Comparison of ENCODE assay signal across 18 cellular contexts in the genomic region with DNA sequence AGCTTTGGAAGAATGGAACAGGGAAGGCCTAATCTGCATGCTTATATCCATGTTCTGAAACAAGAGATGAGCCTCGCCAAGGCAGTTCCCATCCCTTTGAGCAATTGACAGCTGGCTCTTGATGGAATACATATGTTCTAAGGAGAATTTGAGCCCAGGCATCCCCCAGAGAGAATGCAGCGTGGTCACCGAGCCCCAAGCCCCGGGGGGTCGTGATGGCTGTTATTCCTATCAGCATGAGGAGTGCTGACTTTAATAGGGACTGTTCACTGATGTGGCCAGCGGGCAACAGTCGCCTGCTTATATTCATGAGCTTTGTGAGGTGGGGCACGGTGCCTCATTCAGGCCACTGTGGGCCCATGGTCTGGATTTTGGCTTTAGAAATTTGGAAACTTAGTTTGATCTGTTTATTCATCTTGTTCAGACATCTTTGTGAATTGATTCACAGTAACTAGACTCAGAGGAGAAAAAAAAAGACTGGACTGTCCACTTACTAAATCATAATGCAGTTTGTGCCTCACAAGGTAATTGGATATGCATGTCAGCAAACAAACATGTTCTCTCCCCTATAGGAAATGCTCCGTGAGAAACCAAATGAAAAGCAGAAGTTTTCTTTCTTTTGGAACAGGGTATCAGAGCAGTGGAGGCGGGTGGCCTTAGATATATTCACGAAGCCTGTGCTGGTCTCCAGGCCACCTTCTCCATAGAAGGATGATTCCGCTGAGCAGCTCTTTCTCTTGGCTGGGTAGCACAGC.
DNase-seq lines count a peak whose midpoint lies in the region; ATAC-seq and TF ChIP-seq lines count a peak whose summit lies in the region.
"Had no signal": no experiment of that assay in that cellular context is flagged by ENCODE, and none has a peak within 500 bp of the region (broad histone marks: within the 10 kb centered on the region; RNA-seq: fewer than 3 reads in every experiment).

No MANE protein-coding gene starts in this region.

- H2BK5ac ChIP-seq in mesendoderm (ENCODE audit: low read length): no peak overlapping the region

- intact Hi-C loops in Right ventricle myocardium inferior (cut with DNase I): no loop called here
- intact Hi-C loops in Right ventricle myocardium superior (cut with DNase I): no loop called here

- no peak overlapping the region for H3K4me3 ChIP-seq in mesendoderm (ENCODE audit: low read length)
- H3K4me3 ChIP-seq: GM23248, K562 had no signal

- no peak overlapping the region for H4K5ac ChIP-seq in mesendoderm (ENCODE audit: low read length)

- no CpG with 5 or more reads among the region's 12 CpGs for WGBS in mesendoderm (ENCODE audit: extremely low coverage, insufficient coverage, low lambda C conversion rate)

- no peaks in the 10 kb centered on the region for H3K36me3 ChIP-seq in mesendoderm (ENCODE audit: control insufficient read depth, insufficient read depth, low read length)

- no peak overlapping the region for H2AK5ac ChIP-seq in mesendoderm (ENCODE audit: low read length)

- no peak overlapping the region for H3K4me2 ChIP-seq in mesendoderm (ENCODE audit: low read length)

- no peak for TF ChIP-seq CTCF in omental fat pad (IDR thresholded peaks at IDR 0.05)

- H2BK15ac ChIP-seq in mesendoderm (replicated peaks; ENCODE audit: low read depth): no peak overlapping the region

- no peak overlapping the region for H3K4ac ChIP-seq in mesendoderm (ENCODE audit: low read depth, low read length)

- no peak for ATAC-seq in Right ventricle myocardium inferior
- no peak for ATAC-seq in Right ventricle myocardium superior (ENCODE audit: poor library complexity)
- no peak for ATAC-seq in omental fat pad (ENCODE audit: low FRiP score)
- ATAC-seq: CD8-positive, alpha-beta T cell; K562; Panc1; SK-N-SH treated with all-trans-retinoic acid at 6 μM for 48 hours had no signal

- H4K8ac ChIP-seq in mesendoderm (ENCODE audit: low read depth, low read length): no peak overlapping the region

- H3K27ac ChIP-seq in cingulate gyrus (ENCODE audit: low read depth, low read length) (peak overlapping the region; percentile 5), mesendoderm (ENCODE audit: low read depth, low read length) (no peak overlapping the region)
- H3K27ac ChIP-seq: GM23248 had no signal

- no peak overlapping the region for H3K18ac ChIP-seq in mesendoderm (ENCODE audit: low read length)

- no peak overlapping the region for H2BK120ac ChIP-seq in mesendoderm (ENCODE audit: low read depth, low read length)

- no peaks in the 10 kb centered on the region for H3K27me3 ChIP-seq in mesendoderm (ENCODE audit: insufficient read depth, low read length, poor library complexity)

- H3K4me1 ChIP-seq in mesendoderm (ENCODE audit: control insufficient read depth, low read depth, low read length): no peaks in the 10 kb centered on the region

- no peaks in the 10 kb centered on the region for H3K79me2 ChIP-seq in mesendoderm (ENCODE audit: control insufficient read depth, insufficient read depth, low read length)

- no peak overlapping the region for H3K56ac ChIP-seq in mesendoderm (ENCODE audit: low read length)

- H3K79me1 ChIP-seq in mesendoderm (ENCODE audit: low read length): no peaks in the 10 kb centered on the region

- no peak overlapping the region for H3K23ac ChIP-seq in mesendoderm (ENCODE audit: low read length)

- DNase-seq in Right ventricle myocardium inferior (ENCODE audit: missing footprints) (peak; percentile 56), Right ventricle myocardium superior (no peak), left kidney (ENCODE audit: low read depth, low spot score) (peak; percentile 81), NK-92 (lab: John Stamatoyannopoulos, UW; ENCODE audit: unreplicated experiment) (no peak), mesendoderm (no peak), GM19240 (ENCODE audit: insufficient read length, low spot score) (no peak), omental fat pad (ENCODE audit: low spot score) (no peak)
- DNase-seq: 8988T; CD8-positive, alpha-beta T cell; DMS79 treated with DMSO at 0.1 percent for 48 hours; GM23248; NCI-H1417 treated with DMSO at 0.1 percent for 48 hours; NCI-H2081; NCI-H510A treated with DMSO at 0.1 percent for 48 hours had no signal

- H3K9ac ChIP-seq in mesendoderm (ENCODE audit: low read length): no peak overlapping the region
- H3K9ac ChIP-seq: GM23248 had no signal

Comparison
In these comparisons a context has a peak if more than half of its experiments do, and no peak if none do; other contexts are left out.
1. DNase-seq: peak in Right ventricle myocardium inferior (single experiment) and left kidney (single experiment); none in Right ventricle myocardium superior (single experiment), NK-92 (single experiment), mesendoderm (single experiment), GM19240 (single experiment) and omental fat pad (single experiment).